10 cellular contexts compared by ENCODE assay signal in the genomic region with DNA sequence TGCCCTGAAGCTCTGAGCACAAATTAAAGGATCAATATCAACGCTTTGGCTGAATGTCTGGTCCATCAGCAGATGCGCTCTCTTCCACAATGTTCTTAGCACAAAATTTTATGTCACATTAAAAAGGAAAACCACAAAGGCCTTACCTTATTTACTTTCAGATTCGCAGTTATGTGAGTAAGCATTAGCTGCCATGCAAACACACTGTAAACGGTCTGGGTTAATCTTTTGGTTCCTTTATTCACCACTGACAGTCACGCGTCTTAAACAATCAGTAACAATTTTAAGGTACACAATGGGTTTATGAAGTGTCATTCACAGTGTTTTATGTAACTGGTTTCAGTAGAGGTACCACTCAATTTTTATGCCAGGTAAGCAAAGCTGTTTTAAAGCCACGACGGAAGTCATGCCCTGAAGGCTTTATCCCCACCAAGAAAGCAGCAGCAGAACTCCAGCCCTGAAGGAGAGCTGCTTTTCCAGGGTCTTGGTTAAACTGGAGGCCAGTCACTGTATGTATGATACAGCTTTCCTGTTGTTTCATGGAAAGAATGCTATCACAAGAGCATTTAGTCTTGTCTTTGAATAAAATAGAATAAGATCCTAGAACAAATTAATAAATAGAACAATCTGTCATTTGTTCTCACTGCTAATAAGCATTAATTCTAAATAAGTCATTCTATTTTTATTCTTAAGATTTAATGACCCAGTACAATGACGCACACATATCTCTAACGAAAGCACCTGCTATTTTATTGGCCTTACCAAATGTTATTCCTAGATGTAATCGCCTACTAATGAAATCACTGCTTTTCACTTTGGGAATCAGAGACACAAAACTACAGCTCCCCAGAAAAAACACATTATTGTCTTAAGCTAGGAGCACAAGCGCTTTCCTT.
DNase-seq lines count a peak whose midpoint lies in the region; ATAC-seq and TF ChIP-seq lines count a peak whose summit lies in the region.
"Had no signal": no experiment of that assay in that cellular context is flagged by ENCODE, and none has a peak within 500 bp of the region (broad histone marks: within the 10 kb centered on the region; RNA-seq: fewer than 3 reads in every experiment).

No MANE protein-coding gene starts in this region.

- H3K27me3 ChIP-seq in CD4-positive, alpha-beta T cell (ENCODE audit: control insufficient read depth, insufficient read depth, low read length): no peaks in the 10 kb centered on the region
- H3K27me3 ChIP-seq: BE2C, cardiac muscle cell had no signal

- DNase-seq in CD4-positive, alpha-beta T cell: no peak
- DNase-seq in GM20000 (ENCODE audit: low spot score) (peak; percentile 11), HT-29 (ENCODE audit: low spot score) (peak; percentile 32), SHP77 treated with DMSO at 0.1 percent for 48 hours (lab: John Stamatoyannopoulos, UW) (peak; percentile 30), activated gamma-delta T cell (lab: John Stamatoyannopoulos, UW) (no peak), NCI-H446 treated with DMSO at 0.1 percent for 48 hours (lab: John Stamatoyannopoulos, UW) (no peak)
- DNase-seq in stimulated activated CD4-positive, alpha-beta T cell treated with anti-CD3 and anti-CD28 coated beads, Interleukin-4, amount 100 ng/mL, for 4 hours: no peak
- no peak for DNase-seq in stimulated activated CD4-positive, alpha-beta T cell treated with anti-CD3 and anti-CD28 coated beads, Interleukin-4, amount 100 ng/mL, for 1 hour
- DNase-seq: BE2C had no signal

- no peak overlapping the region for H3K4me3 Mint-ChIP-seq in CD4-positive, alpha-beta T cell

- H3K4me1 Mint-ChIP-seq in CD4-positive, alpha-beta T cell (ENCODE audit: low read depth): peaks cover 39% of the 10 kb centered on the region

- no peak for ATAC-seq in CD4-positive, alpha-beta T cell (ENCODE audit: poor library complexity)

- no peak overlapping the region for H3K27ac ChIP-seq in CD4-positive, alpha-beta T cell (ENCODE audit: low read depth, low read length)
- H3K27ac ChIP-seq: cardiac muscle cell had no signal

- intact Hi-C loops in CD4-positive, alpha-beta T cell (cut with DNase I, micrococcal nuclease): no loop called here

- no peaks in the 10 kb centered on the region for H3K9me3 ChIP-seq in CD4-positive, alpha-beta T cell (ENCODE audit: control insufficient read depth, low read length)
- H3K9me3 ChIP-seq: BE2C had no signal

- no peaks in the 10 kb centered on the region for H3K27me3 Mint-ChIP-seq in CD4-positive, alpha-beta T cell

- TF ChIP-seq CTCF in CD4-positive, alpha-beta T cell (IDR thresholded peaks at IDR 0.05): no peak
- no peak for TF ChIP-seq CTCF in GM20000 (IDR thresholded peaks at IDR 0.05; ENCODE audit: extremely low read depth, missing control alignments)

- CTCF ChIA-PET in CD4-positive, alpha-beta T cell (lab: Charles Lee): interaction anchor here (1.4 kb wide), 1 partner anchor 41 kb away, joined by 3 read pairs; no protein-coding TSS in a partner anchor

- H3K27ac Mint-ChIP-seq in CD4-positive, alpha-beta T cell: peak overlapping the region; percentile 13

- POLR2A ChIA-PET in CD4-positive, alpha-beta T cell (lab: Charles Lee): interaction anchor here (0.7 to 1.1 kb wide), 2 partner anchors 11 to 105 kb away, joined by 3 read pairs; no protein-coding TSS in a partner anchor

- H3K36me3 Mint-ChIP-seq in CD4-positive, alpha-beta T cell (ENCODE audit: low read depth): peaks cover 49% of the 10 kb centered on the region

- H3K9me3 Mint-ChIP-seq in CD4-positive, alpha-beta T cell: no peaks in the 10 kb centered on the region

Comparison
In these comparisons a context has a peak if more than half of its experiments do, and no peak if none do; other contexts are left out.
1. DNase-seq: peak in GM20000 (single experiment), HT-29 (single experiment) and SHP77 treated with DMSO at 0.1 percent for 48 hours (single experiment); none in CD4-positive, alpha-beta T cell (0 of 10), activated gamma-delta T cell (single experiment), NCI-H446 treated with DMSO at 0.1 percent for 48 hours (single experiment), stimulated activated CD4-positive, alpha-beta T cell treated with anti-CD3 and anti-CD28 coated beads, Interleukin-4, amount 100 ng/mL, for 4 hours (0 of 2) and stimulated activated CD4-positive, alpha-beta T cell treated with anti-CD3 and anti-CD28 coated beads, Interleukin-4, amount 100 ng/mL, for 1 hour (single experiment).